ENCODE assay signal across 9 cellular contexts in the genomic region with DNA sequence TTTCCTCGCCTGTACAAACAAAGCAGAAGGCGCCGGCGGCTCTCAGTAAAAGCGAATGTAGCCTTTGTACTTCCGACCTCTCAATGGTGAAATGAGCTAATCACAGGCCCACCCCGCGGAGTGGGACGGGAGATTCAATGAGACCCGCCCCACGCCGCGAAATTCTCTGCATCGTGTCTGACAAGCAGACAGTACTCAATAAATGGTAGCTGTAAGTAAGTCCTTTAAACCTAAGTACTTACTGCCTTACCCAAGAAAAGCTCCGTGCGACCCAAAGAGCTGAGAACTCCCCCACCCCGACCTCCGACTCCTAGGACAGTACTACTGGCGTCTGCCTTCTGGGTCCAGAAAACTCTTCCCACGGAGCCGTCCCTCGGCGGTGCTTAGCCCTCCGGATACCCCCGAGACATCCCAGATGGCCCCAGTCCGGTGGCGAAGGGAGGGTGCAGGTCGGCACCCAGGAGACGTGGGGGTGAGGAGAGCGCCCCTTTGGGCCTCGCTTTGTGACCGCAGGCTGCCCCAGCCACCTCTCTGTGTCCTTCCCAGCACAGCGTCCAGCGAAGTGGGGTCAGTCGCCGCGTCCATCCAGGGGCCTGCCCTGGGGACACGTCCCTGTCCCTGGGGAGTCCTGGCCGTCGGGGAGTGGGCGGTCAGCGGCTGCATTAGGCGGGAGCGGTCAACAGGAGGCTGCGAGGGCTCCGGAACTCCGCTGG. TPM values are rescaled to one million over a fixed set of nuclear protein-coding genes. Genes with fewer than 3 reads are reported as not detected.
DNase-seq lines count a peak whose midpoint lies in the region; ATAC-seq and TF ChIP-seq lines count a peak whose summit lies in the region.
"Had no signal": no experiment of that assay in that cellular context is flagged by ENCODE, and none has a peak within 500 bp of the region (broad histone marks: within the 10 kb centered on the region; RNA-seq: fewer than 3 reads in every experiment).

No MANE protein-coding gene starts in this region.

- H3K36me3 Mint-ChIP-seq in effector memory CD8-positive, alpha-beta T cell (ENCODE audit: insufficient read depth) = no peaks in the 10 kb centered on the region
- peaks cover 18% of the 10 kb centered on the region for H3K36me3 Mint-ChIP-seq in nephron (ENCODE audit: low read depth)

- POLR2A ChIA-PET in AG04449 (lab: Yijun Ruan, JAX) = interaction anchor here (1.6 kb wide), 1 partner anchor 695 kb away, joined by 5 read pairs; no protein-coding TSS in a partner anchor

- ATAC-seq in effector memory CD8-positive, alpha-beta T cell (replicated peaks) = no peak
- ATAC-seq in GM21515 (IDR thresholded peaks at IDR 0.05; ENCODE audit: unreplicated experiment) = no peak

- no peak for DNase-seq in AG04449 (ENCODE audit: low read depth, low spot score)
- peak; percentile 80 for DNase-seq in H7
- no peak for DNase-seq in effector memory CD8-positive, alpha-beta T cell
- no peak for DNase-seq in NCI-H510A (lab: John Stamatoyannopoulos, UW)
- no peak for DNase-seq in H4 (ENCODE audit: low spot score)
- DNase-seq in NCI-H1092 treated with DMSO at 0.1 percent for 48 hours (lab: John Stamatoyannopoulos, UW) = no peak

- peak overlapping the region; percentile 28 to 35 for H3K4me3 Mint-ChIP-seq in effector memory CD8-positive, alpha-beta T cell
- peak overlapping the region; percentile 79 to 96 (median 89) for H3K4me3 Mint-ChIP-seq in nephron

- H3K27me3 ChIP-seq in H7 (ENCODE audit: control insufficient read depth, insufficient read depth, low read length) = peaks cover 30% of the 10 kb centered on the region

- H3K4me1 Mint-ChIP-seq in effector memory CD8-positive, alpha-beta T cell (ENCODE audit: low read depth in 2 of 2) = peaks cover 0 to 1% of the 10 kb centered on the region in 2 donors
- H3K4me1 Mint-ChIP-seq in nephron = peaks cover 28% of the 10 kb centered on the region

- CTCF ChIA-PET in AG04449 (lab: Yijun Ruan, JAX) = interaction anchor here (0.6 to 7.9 kb wide), 32 partner anchors 8 to 792 kb away, joined by 3 to 106 read pairs (median 5); no protein-coding TSS in a partner anchor

- H3K36me3 ChIP-seq in H7 (replicated peaks; ENCODE audit: control insufficient read depth, insufficient read depth, low read length) = no peaks in the 10 kb centered on the region; the same call in 1 of the 2 replicates
- H3K36me3 ChIP-seq: prostate gland had no signal

- peak overlapping the region; percentile 89 for H3K4me3 ChIP-seq in AG04449 (ENCODE audit: low read depth, low read length)
- H3K4me3 ChIP-seq in H7 (ENCODE audit: insufficient read depth, low read depth, low read length) = peak overlapping the region; percentile 84

- H3K9me3 Mint-ChIP-seq in effector memory CD8-positive, alpha-beta T cell = no peaks in the 10 kb centered on the region
- H3K9me3 Mint-ChIP-seq in nephron = no peaks in the 10 kb centered on the region

- no peak for TF ChIP-seq CTCF in AG04449 (IDR thresholded peaks at IDR 0.05; ENCODE audit: insufficient read depth, low read length, missing control alignments)
- no peak for TF ChIP-seq CTCF in nephron (IDR thresholded peaks at IDR 0.05; ENCODE audit: unreplicated experiment in 3 of 3)

- H3K27me3 Mint-ChIP-seq in effector memory CD8-positive, alpha-beta T cell = peaks cover 37 to 61% of the 10 kb centered on the region in 2 donors
- peaks cover 29% of the 10 kb centered on the region for H3K27me3 Mint-ChIP-seq in nephron (ENCODE audit: low read depth)

- H3K27ac Mint-ChIP-seq in effector memory CD8-positive, alpha-beta T cell = no peak overlapping the region
- H3K27ac Mint-ChIP-seq in nephron = peak overlapping the region; percentile 58 to 86 (median 69)

RNA-seq across cellular contexts. Expression of gene CXCL12, which starts 1.0 kb away (rescaled TPM):
- 21.1 and 42.8 TPM in 2 replicates for total RNA-seq in H7 (2014; rRNA removed; shearing (Covaris generic))
- 0.06 and 0.77 TPM in 2 replicates for total RNA-seq in H4 (2014; rRNA removed; shearing (Covaris generic))

Comparison
In these comparisons a context has a peak if more than half of its experiments do, and no peak if none do; other contexts are left out.
1. H3K27ac Mint-ChIP-seq: peak in nephron (3 of 3); none in effector memory CD8-positive, alpha-beta T cell (0 of 2).
2. RNA of gene CXCL12, which starts 1.0 kb away (total RNA-seq): 21.1 to 42.8 TPM in H7; 0.06 to 0.77 TPM in H4; every median in the first group is over 10 times any median in the second.